Comparison of ENCODE assay signal across 8 cellular contexts in the genomic region with DNA sequence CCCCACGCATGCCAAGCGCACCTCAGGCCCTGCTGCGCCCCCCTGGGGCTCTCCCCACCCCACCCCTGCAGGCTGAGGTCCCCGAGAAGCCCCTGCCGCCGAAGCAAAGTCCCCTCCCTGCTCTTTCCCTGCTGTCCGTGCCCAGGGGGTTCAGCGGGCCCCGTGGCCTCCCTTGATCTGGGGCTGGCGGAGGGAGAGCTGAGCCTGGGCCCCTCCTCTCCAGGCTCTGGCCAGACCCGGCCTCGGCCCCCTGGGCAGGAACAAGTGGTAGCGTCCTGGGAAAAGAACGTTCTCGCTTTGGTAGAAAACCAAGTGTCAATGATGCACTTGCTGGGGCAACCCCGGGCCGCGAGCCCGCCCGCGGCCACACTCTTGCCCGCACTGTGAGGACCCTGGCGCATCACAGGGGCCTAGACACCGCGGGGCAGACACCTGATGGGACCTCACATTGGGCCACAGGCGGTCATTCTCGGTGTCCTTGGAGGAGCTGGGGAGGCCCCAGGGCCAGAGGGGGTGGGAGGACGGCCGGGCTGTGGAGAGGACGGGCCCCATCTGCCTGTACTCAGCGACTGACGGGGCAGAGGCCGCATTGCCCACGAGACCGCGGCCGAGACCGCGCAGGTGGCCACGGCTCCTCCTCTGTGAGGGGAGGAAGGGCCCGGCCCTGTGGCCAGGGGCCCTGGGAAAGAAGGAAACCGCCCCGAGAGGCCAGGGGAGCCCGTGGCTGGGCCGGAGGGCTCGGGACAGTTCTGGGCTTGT. TPM values are rescaled to one million over a fixed set of nuclear protein-coding genes. Genes with fewer than 3 reads are reported as not detected.
DNase-seq lines count a peak whose midpoint lies in the region; ATAC-seq and TF ChIP-seq lines count a peak whose summit lies in the region.

No MANE protein-coding gene starts in this region.

- H3K4me3 ChIP-seq in HUES64 (ENCODE audit: low read length) (peak overlapping the region; percentile 58), brain microvascular endothelial cell (ENCODE audit: low read depth, low read length) (peak overlapping the region; percentile 75), mesodermal cell (ENCODE audit: extremely low read depth, insufficient read depth, low read length, poor library complexity, severe bottlenecking) (peak overlapping the region; percentile 59)

- in situ Hi-C loops in brain microvascular endothelial cell (cut with HindIII; ENCODE audit: low pct_ligation_motif_present, low sequenced_read_pairs), result no loop called here

- 0 out of 2 replicates have a peak overlapping the region, but pooled peaks have one; percentile 75 for H3K9ac ChIP-seq in HUES64 (ENCODE audit: low read depth, low read length)

- H3K36me3 ChIP-seq in HUES64 (ENCODE audit: insufficient read depth, low read length), result no peaks in the 10 kb centered on the region
- H3K36me3 ChIP-seq in brain microvascular endothelial cell (replicated peaks), result peaks cover under 1% of the 10 kb centered on the region
- peaks cover 38% of the 10 kb centered on the region for H3K36me3 ChIP-seq in mesodermal cell (ENCODE audit: control insufficient read depth, insufficient read depth, low read length)

- peaks cover 6% of the 10 kb centered on the region for H3K4me1 ChIP-seq in HUES64 (ENCODE audit: insufficient read depth, low read length)
- H3K4me1 ChIP-seq in mesodermal cell (ENCODE audit: control insufficient read depth, insufficient read depth, low read length, poor library complexity, severe bottlenecking), result peaks cover 13% of the 10 kb centered on the region

- ATAC-seq in GM18909 (IDR thresholded peaks at IDR 0.05; ENCODE audit: poor library complexity, unreplicated experiment) (peak; percentile 9), GM21528 (IDR thresholded peaks at IDR 0.05; ENCODE audit: low FRiP score, unreplicated experiment) (no peak)

- no peak for TF ChIP-seq CTCF in brain microvascular endothelial cell (IDR thresholded peaks at IDR 0.05; ENCODE audit: low read depth, low read length, missing control alignments)

- H3K9me3 ChIP-seq in HUES64 (ENCODE audit: insufficient read depth, low read depth, low read length) (no peaks in the 10 kb centered on the region), mesodermal cell (ENCODE audit: control insufficient read depth, low read length) (no peaks in the 10 kb centered on the region)

- H3K27me3 ChIP-seq in HUES64 (ENCODE audit: insufficient read depth, low read length), result no peaks in the 10 kb centered on the region
- H3K27me3 ChIP-seq in brain microvascular endothelial cell (replicated peaks), result no peaks in the 10 kb centered on the region

- peak overlapping the region; percentile 73; the same call in 1 of the 2 replicates for H3K27ac ChIP-seq in HUES64 (ENCODE audit: low read depth, low read length)
- H3K27ac ChIP-seq in brain microvascular endothelial cell, result peak overlapping the region; percentile 86
- peak overlapping the region; percentile 83 for H3K27ac ChIP-seq in mesodermal cell (ENCODE audit: low read depth, low read length, severe bottlenecking)

- 72% methylated on average over 46 of the region's 46 CpGs for WGBS in HUES64
- 79 to 80% methylated on average over 37 to 46 of the region's 46 CpGs for WGBS in mesodermal cell (ENCODE audit: insufficient coverage in 2 of 2), 2 experiments

- DNase-seq in brain microvascular endothelial cell (no peak), NCI-H128 (lab: John Stamatoyannopoulos, UW; ENCODE audit: unreplicated experiment) (no peak), HPDE6-E6E7 (ENCODE audit: extremely low spot score) (no peak)
- no peak for DNase-seq in NK-92 treated with Interleukin-12 subunit alpha and Interleukin-12 subunit beta, amount 100 ng/mL, for 24 hours (lab: John Stamatoyannopoulos, UW)

RNA-seq across cellular contexts. Expression of a gene that starts 29.0 kb away (rescaled TPM):
- 361 TPM for polyA plus RNA-seq in HUES64 (2013, experiment 1 of 2)
- polyA plus RNA-seq in HUES64 (2013, experiment 2 of 2), result 387 TPM
- polyA plus RNA-seq in mesodermal cell (2013, experiment 1 of 2), result 579 TPM
- 487 TPM for polyA plus RNA-seq in mesodermal cell (2013, experiment 2 of 2)

RNA-seq across cellular contexts. Expression of a gene that starts 37.6 kb away (rescaled TPM):
- 184 TPM for polyA plus RNA-seq in HUES64 (2013, experiment 1 of 2)
- polyA plus RNA-seq in HUES64 (2013, experiment 2 of 2), result 182 TPM
- polyA plus RNA-seq in mesodermal cell (2013, experiment 1 of 2), result 223 TPM
- 199 TPM for polyA plus RNA-seq in mesodermal cell (2013, experiment 2 of 2)

RNA-seq across cellular contexts. Expression of a gene that starts 41.3 kb away (rescaled TPM):
- polyA plus RNA-seq in HUES64 (2013, experiment 1 of 2), result 14.5 TPM
- polyA plus RNA-seq in HUES64 (2013, experiment 2 of 2), result 14.1 TPM
- polyA plus RNA-seq in mesodermal cell (2013, experiment 1 of 2), result 23.2 TPM
- 21.3 TPM for polyA plus RNA-seq in mesodermal cell (2013, experiment 2 of 2)
